Comparison of ENCODE assay signal across 9 cellular contexts in the genomic region with DNA sequence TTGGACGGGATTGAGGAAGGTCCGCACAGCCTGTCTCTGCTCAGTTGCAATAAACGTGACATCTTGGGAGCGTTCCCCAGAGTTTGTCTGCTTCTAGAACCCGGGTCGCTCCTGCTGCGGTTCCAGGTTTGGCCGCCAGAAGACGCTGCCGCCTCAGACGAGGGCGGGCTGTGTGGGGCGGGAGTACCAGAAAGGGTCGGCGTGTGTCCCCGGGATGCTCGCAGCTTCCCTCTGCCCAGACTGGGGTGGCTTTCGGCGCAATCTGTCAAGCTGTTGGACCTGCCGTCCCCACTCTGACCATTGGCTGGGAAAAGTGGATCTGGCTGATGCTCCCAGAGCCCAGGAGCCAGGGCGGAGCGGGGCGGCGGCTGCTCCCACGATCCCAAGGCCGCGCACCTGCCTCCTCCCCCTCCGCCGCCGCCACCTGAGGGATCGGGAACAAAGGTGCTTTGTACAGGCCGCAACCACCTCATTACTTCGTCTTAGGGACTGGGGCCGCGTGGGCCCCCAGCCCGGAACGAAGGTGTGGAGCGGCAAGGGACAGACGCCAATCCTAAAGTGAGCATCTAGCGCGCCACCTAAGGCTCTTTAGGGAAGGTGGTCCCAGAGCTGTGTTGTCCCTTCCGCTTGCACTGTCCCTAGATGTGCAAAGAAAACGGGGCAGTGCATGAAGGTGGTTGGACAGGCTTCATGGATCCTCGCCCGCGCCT. TPM values are rescaled to one million over a fixed set of nuclear protein-coding genes. Genes with fewer than 3 reads are reported as not detected.
DNase-seq lines count a peak whose midpoint lies in the region; TF ChIP-seq lines count a peak whose summit lies in the region.
"Had no signal": no experiment of that assay in that cellular context is flagged by ENCODE, and none has a peak within 500 bp of the region (broad histone marks: within the 10 kb centered on the region; RNA-seq: fewer than 3 reads in every experiment).

No MANE protein-coding gene starts in this region.

- H2BK5ac ChIP-seq in neuronal stem cell (ENCODE audit: low read length) = peak overlapping the region; percentile 88

- peak overlapping the region; percentile 88 for H2AFZ ChIP-seq in neuronal stem cell (ENCODE audit: low read length)

- H3K4me3 ChIP-seq in esophagus muscularis mucosa = peak overlapping the region; percentile 65 to 89 (median 74)
- H3K4me3 ChIP-seq in neuronal stem cell (ENCODE audit: low read length in 2 of 2) = peak overlapping the region; percentile 70 to 71

- peak overlapping the region; percentile 95 for H3K4me3 Mint-ChIP-seq in type B pancreatic cell

- H4K91ac ChIP-seq in neuronal stem cell (ENCODE audit: low read depth, low read length, poor library complexity) = no peak overlapping the region

- peaks cover 3% of the 10 kb centered on the region for H3K27me3 Mint-ChIP-seq in type B pancreatic cell

- WGBS in esophagus muscularis mucosa = 12% methylated on average over 16 of the region's 46 CpGs
- WGBS in neuronal stem cell (ENCODE audit: extremely low coverage in 2 of 2, insufficient read length in 2 of 2, insufficient replicate concordance in 1 of 2), 2 donors = no CpG with 5 or more reads among the region's 46 CpGs

- H2BK15ac ChIP-seq in neuronal stem cell (ENCODE audit: low read length) = peak overlapping the region; percentile 91

- TF ChIP-seq POLR2A in esophagus muscularis mucosa (IDR thresholded peaks at IDR 0.05; ENCODE audit: low read depth) = no peak

- H3K4ac ChIP-seq in neuronal stem cell (ENCODE audit: low read length) = no peak overlapping the region

- TF ChIP-seq CTCF in esophagus muscularis mucosa (IDR thresholded peaks at IDR 0.05) = peak; percentile 71 to 78 (median 76)
- TF ChIP-seq CTCF in type B pancreatic cell (conservative IDR thresholded peaks at IDR 0.05) = peak; percentile 85

- no peaks in the 10 kb centered on the region for H3K9me3 Mint-ChIP-seq in type B pancreatic cell

- peak overlapping the region; percentile 93 for H3K4me2 ChIP-seq in neuronal stem cell (ENCODE audit: insufficient read depth, low read length, poor library complexity, severe bottlenecking)

- peaks cover 12 to 49% (median 42%) of the 10 kb centered on the region in 4 donors for H3K36me3 ChIP-seq in esophagus muscularis mucosa
- peaks cover 17 to 36% of the 10 kb centered on the region in 2 donors for H3K36me3 ChIP-seq in neuronal stem cell (replicated peaks in 1 of 2; ENCODE audit: control insufficient read depth in 2 of 2, insufficient read depth in 2 of 2, low read length in 2 of 2)

- peak overlapping the region; percentile 80 for H2BK12ac ChIP-seq in neuronal stem cell (ENCODE audit: low read length)

- peak overlapping the region; percentile 78 for H3K27ac Mint-ChIP-seq in type B pancreatic cell

- peaks cover 16% of the 10 kb centered on the region for H3K4me1 Mint-ChIP-seq in type B pancreatic cell (ENCODE audit: unreplicated experiment)

- H3K9me3 ChIP-seq in esophagus muscularis mucosa = no peaks in the 10 kb centered on the region
- H3K9me3 ChIP-seq in neuronal stem cell (replicated peaks in 1 of 2; ENCODE audit: control insufficient read depth in 2 of 2, insufficient read depth in 1 of 2, low read depth in 1 of 2, low read length in 2 of 2) = no peaks in the 10 kb centered on the region

- peak overlapping the region; percentile 96 for H3K18ac ChIP-seq in neuronal stem cell (ENCODE audit: low read length)

- H3K27me3 ChIP-seq in esophagus muscularis mucosa (peaks cover 0 to 7% (median 0%) of the 10 kb centered on the region in 4 donors), neuronal stem cell (ENCODE audit: control insufficient read depth in 3 of 3, insufficient read depth in 3 of 3, low read depth in 1 of 3, low read length in 3 of 3) (no peaks in the 10 kb centered on the region)

- peak overlapping the region; percentile 88 for H3K9ac ChIP-seq in neuronal stem cell (ENCODE audit: low read depth, low read length, poor library complexity)

- H3K23ac ChIP-seq in neuronal stem cell (ENCODE audit: low read depth, low read length, poor library complexity) = peak overlapping the region; percentile 83

- peak; percentile 72 for DNase-seq in SIG-M5 treated with dmso at 0.1 percent for 504 hours (lab: John Stamatoyannopoulos, UW; ENCODE audit: unreplicated experiment)
- no peak for DNase-seq in SIG-M5 (lab: John Stamatoyannopoulos, UW)
- peak; percentile 60 for DNase-seq in NCI-H2171 treated with DMSO at 0.1 percent for 48 hours (lab: John Stamatoyannopoulos, UW)
- peak; percentile 75 for DNase-seq in activated CD8-positive, alpha-beta memory T cell treated with anti-CD3 and anti-CD28 coated beads, Interleukin-2, amount 50 U/mL, for 4 hours
- DNase-seq in esophagus muscularis mucosa (ENCODE audit: extremely low spot score) = no peak
- peak; percentile 73 for DNase-seq in neuronal stem cell (ENCODE audit: low spot score)
- no peak for DNase-seq in type B pancreatic cell (ENCODE audit: extremely low spot score, unreplicated experiment)
- no peak for DNase-seq in NCI-H446 treated with DMSO at 0.1 percent for 48 hours (lab: John Stamatoyannopoulos, UW)

- peaks cover 8% of the 10 kb centered on the region for H3K79me1 ChIP-seq in neuronal stem cell (ENCODE audit: low read depth, low read length)

- peak overlapping the region; percentile 93 for H2AK5ac ChIP-seq in neuronal stem cell (ENCODE audit: low read depth, low read length)

- H4K8ac ChIP-seq in neuronal stem cell (ENCODE audit: low read depth, low read length) = no peak overlapping the region

- intact Hi-C loops in esophagus muscularis mucosa (cut with DNase I) = loop anchor here (5.0 kb wide), 1 partner anchor 101 kb away; the partner anchor contains the start of gene PYGO2

- H3K36me3 Mint-ChIP-seq in type B pancreatic cell = no peaks in the 10 kb centered on the region

- H3K14ac ChIP-seq in neuronal stem cell (ENCODE audit: low read length) = peak overlapping the region; percentile 95

- no peak for TF ChIP-seq EP300 in esophagus muscularis mucosa (IDR thresholded peaks at IDR 0.05)

- peak overlapping the region; percentile 64 for H2BK120ac ChIP-seq in neuronal stem cell (ENCODE audit: low read depth, low read length)

- H3K4me1 ChIP-seq in esophagus muscularis mucosa = peaks cover 37 to 46% (median 42%) of the 10 kb centered on the region in 4 donors
- peaks cover 12 to 15% of the 10 kb centered on the region in 2 donors for H3K4me1 ChIP-seq in neuronal stem cell (ENCODE audit: control insufficient read depth in 2 of 2, insufficient read depth in 1 of 2, low read depth in 1 of 2, low read length in 2 of 2)

- peak overlapping the region; percentile 69 to 84 (median 80) for H3K27ac ChIP-seq in esophagus muscularis mucosa (replicated peaks in 1 of 4)
- no peak overlapping the region for H3K27ac ChIP-seq in neuronal stem cell (replicated peaks; ENCODE audit: low read length)

RNA-seq across cellular contexts. Expression of gene EFNA4, which starts 0.7 kb away (rescaled TPM):
- 1 to 10 TPM in 3 of 4 donors, under 1 TPM in 1; 0.83 to 4.5 (median 3.2) TPM for total RNA-seq in esophagus muscularis mucosa
- 24.6 TPM for polyA plus RNA-seq in neuronal stem cell (2013, experiment 1 of 2)
- polyA plus RNA-seq in neuronal stem cell (2013, experiment 2 of 2) = 24.2 TPM
- total RNA-seq in type B pancreatic cell (ENCODE audit: low replicate concordance) = 21.2 and 22.1 TPM in 2 replicates

RNA-seq across cellular contexts. Expression of gene ADAM15, which starts 11.7 kb away (rescaled TPM):
- 100 to 1,000 TPM in 2 of 4 donors, 10 to 100 TPM in 2; 61.5 to 142 (median 115) TPM for total RNA-seq in esophagus muscularis mucosa
- 32.1 TPM for polyA plus RNA-seq in neuronal stem cell (2013, experiment 1 of 2)
- 31.7 TPM for polyA plus RNA-seq in neuronal stem cell (2013, experiment 2 of 2)
- 61.9 and 69.0 TPM in 2 replicates for total RNA-seq in type B pancreatic cell (ENCODE audit: low replicate concordance)

RNA-seq across cellular contexts. Expression of gene EFNA3, which starts 15.8 kb away (rescaled TPM):
- total RNA-seq in esophagus muscularis mucosa (1 to 10 TPM in 2 of 4 donors, under 1 TPM in 1, not detected in 1; 0.91 to 1.7 (median 1.7) TPM), type B pancreatic cell (ENCODE audit: low replicate concordance) (3.4 and 4.7 TPM in 2 replicates)
- polyA plus RNA-seq in neuronal stem cell (2013, experiment 1 of 2) = 15.2 TPM
- polyA plus RNA-seq in neuronal stem cell (2013, experiment 2 of 2) = 14.6 TPM

RNA-seq across cellular contexts. Expression of gene DCST1, which starts 29.2 kb away (rescaled TPM):
- total RNA-seq in esophagus muscularis mucosa (under 1 TPM in 1 of 4 donors, not detected in 3; 0.42 TPM), type B pancreatic cell (ENCODE audit: low replicate concordance) (not detected in 2 replicates)
- 0.03 TPM for polyA plus RNA-seq in neuronal stem cell (2013, experiment 1 of 2)
- 0.06 TPM for polyA plus RNA-seq in neuronal stem cell (2013, experiment 2 of 2)
- total RNA-seq: pulmonary artery endothelial cell had no signal

RNA-seq across cellular contexts. Expression of gene DCST2, which starts 29.3 kb away (rescaled TPM):
- total RNA-seq in esophagus muscularis mucosa (under 1 TPM in 2 of 4 donors, not detected in 2; 0.11 to 0.19 TPM), type B pancreatic cell (ENCODE audit: low replicate concordance) (1.6 and 2.4 TPM in 2 replicates)
- polyA plus RNA-seq in neuronal stem cell (2013, experiment 1 of 2) = 2.7 TPM
- polyA plus RNA-seq in neuronal stem cell (2013, experiment 2 of 2) = 2.2 TPM

Comparison
In these comparisons a context has a peak if more than half of its experiments do, and no peak if none do; other contexts are left out.
1. DNase-seq: peak in SIG-M5 treated with dmso at 0.1 percent for 504 hours (single experiment), NCI-H2171 treated with DMSO at 0.1 percent for 48 hours (single experiment), activated CD8-positive, alpha-beta memory T cell treated with anti-CD3 and anti-CD28 coated beads, Interleukin-2, amount 50 U/mL, for 4 hours (single experiment) and neuronal stem cell (single experiment); none in SIG-M5 (single experiment), esophagus muscularis mucosa (single experiment), type B pancreatic cell (single experiment) and NCI-H446 treated with DMSO at 0.1 percent for 48 hours (single experiment).